1 cellular context compared by ENCODE assay signal in the genomic region with DNA sequence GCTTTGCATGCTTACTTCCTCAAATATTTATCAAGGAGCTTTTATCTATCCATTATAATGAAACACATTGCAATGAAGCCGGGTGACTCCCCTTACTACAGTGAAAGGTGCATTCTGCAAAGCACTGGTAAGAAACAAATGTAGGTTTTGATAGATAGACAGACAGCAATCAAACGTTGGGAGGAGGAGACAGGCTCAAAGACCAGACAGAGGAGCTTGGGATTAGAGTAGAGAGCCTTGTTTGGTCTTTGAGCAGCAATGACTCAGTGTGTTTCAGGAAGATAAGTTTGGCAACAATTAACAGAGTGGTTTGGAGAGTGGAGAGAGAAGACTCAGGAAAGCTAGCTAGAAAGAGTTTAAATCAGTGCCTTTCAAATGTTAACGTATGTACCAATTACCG.
TF ChIP-seq lines count a peak whose summit lies in the region.

No MANE protein-coding gene starts in this region.

TF ChIP-seq in K562, 482 proteins besides CTCF, POLR2A, EP300 and RAD21 (continued from another document and continues in another):
- TF ChIP-seq, protein P1, sequence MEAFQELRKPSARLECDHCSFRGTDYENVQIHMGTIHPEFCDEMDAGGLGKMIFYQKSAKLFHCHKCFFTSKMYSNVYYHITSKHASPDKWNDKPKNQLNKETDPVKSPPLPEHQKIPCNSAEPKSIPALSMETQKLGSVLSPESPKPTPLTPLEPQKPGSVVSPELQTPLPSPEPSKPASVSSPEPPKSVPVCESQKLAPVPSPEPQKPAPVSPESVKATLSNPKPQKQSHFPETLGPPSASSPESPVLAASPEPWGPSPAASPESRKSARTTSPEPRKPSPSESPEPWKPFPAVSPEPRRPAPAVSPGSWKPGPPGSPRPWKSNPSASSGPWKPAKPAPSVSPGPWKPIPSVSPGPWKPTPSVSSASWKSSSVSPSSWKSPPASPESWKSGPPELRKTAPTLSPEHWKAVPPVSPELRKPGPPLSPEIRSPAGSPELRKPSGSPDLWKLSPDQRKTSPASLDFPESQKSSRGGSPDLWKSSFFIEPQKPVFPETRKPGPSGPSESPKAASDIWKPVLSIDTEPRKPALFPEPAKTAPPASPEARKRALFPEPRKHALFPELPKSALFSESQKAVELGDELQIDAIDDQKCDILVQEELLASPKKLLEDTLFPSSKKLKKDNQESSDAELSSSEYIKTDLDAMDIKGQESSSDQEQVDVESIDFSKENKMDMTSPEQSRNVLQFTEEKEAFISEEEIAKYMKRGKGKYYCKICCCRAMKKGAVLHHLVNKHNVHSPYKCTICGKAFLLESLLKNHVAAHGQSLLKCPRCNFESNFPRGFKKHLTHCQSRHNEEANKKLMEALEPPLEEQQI (IDR thresholded peaks at IDR 0.05): no peak
- TF ChIP-seq GABPA (tag; conservative IDR thresholded peaks at IDR 0.05; ENCODE audit: low read depth) (no peak), DPF2 (IDR thresholded peaks at IDR 0.05) (no peak), HDAC8 (tag; IDR thresholded peaks at IDR 0.05) (no peak), ARID2 (IDR thresholded peaks at IDR 0.05) (no peak), ZNF76 (CRISPR knock-in tag; IDR thresholded peaks at IDR 0.05; ENCODE audit: borderline replicate concordance) (no peak), ZNF77 (CRISPR knock-in tag; IDR thresholded peaks at IDR 0.05) (no peak), CSDE1 (IDR thresholded peaks at IDR 0.05) (no peak), TCF7L2 (IDR thresholded peaks at IDR 0.05; ENCODE audit: low read depth, low read length) (no peak), MXI1 (IDR thresholded peaks at IDR 0.05; ENCODE audit: low read depth, low read length) (no peak), HMG20B (CRISPR knock-in tag; IDR thresholded peaks at IDR 0.05) (no peak), RBM14 (IDR thresholded peaks at IDR 0.05; ENCODE audit: borderline replicate concordance, insufficient read depth, low read depth, low read length) (no peak), NCOA1 (IDR thresholded peaks at IDR 0.05; ENCODE audit: low read depth) (no peak), PHTF2 (CRISPR knock-in tag; IDR thresholded peaks at IDR 0.05) (no peak), SRSF1 (IDR thresholded peaks at IDR 0.05; ENCODE audit: low read depth, low read length) (no peak), TCFL5 (CRISPR knock-in tag; conservative IDR thresholded peaks at IDR 0.05) (no peak), ELF2 (CRISPR knock-in tag; IDR thresholded peaks at IDR 0.05) (no peak), POLR3G (IDR thresholded peaks at IDR 0.05; ENCODE audit: extremely low read depth, insufficient read length, insufficient replicate concordance) (no peak), TAF1 (IDR thresholded peaks at IDR 0.05; ENCODE audit: control insufficient read depth, extremely low read depth, insufficient read depth, low read length, severe bottlenecking) (no peak), SMARCA5 (IDR thresholded peaks at IDR 0.05) (no peak), SMARCA4 (IDR thresholded peaks at IDR 0.05) (peak; percentile 25; the same call in 1 of the 2 replicates), NR3C1 (CRISPR knock-in tag; IDR thresholded peaks at IDR 0.05) (no peak), KDM1A (IDR thresholded peaks at IDR 0.05) (peak; percentile 74 to 77), NFIC (IDR thresholded peaks at IDR 0.05) (peak; percentile 35; the same call in 1 of the 2 replicates), TEAD2 (tag; IDR thresholded peaks at IDR 0.05) (no peak), NCOR1 (IDR thresholded peaks at IDR 0.05) (peak; percentile 79), MEF2D (tag; conservative IDR thresholded peaks at IDR 0.05; ENCODE audit: low read depth) (no peak), BACH1 (tag; IDR thresholded peaks at IDR 0.05) (no peak), DMBX1 (CRISPR knock-in tag; IDR thresholded peaks at IDR 0.05; ENCODE audit: borderline replicate concordance) (no peak), NRF1 (conservative IDR thresholded peaks at IDR 0.05 in 1 of 2, IDR thresholded peaks at IDR 0.05 in 1 of 2) (no peak), ZNF175 (CRISPR knock-in tag; IDR thresholded peaks at IDR 0.05; ENCODE audit: low read depth) (no peak), ZNF217 (CRISPR knock-in tag; IDR thresholded peaks at IDR 0.05) (no peak), SNRNP70 (optimal IDR thresholded peaks at IDR 0.05; ENCODE audit: low read depth, low read length) (no peak)
- TF ChIP-seq, protein P2, sequence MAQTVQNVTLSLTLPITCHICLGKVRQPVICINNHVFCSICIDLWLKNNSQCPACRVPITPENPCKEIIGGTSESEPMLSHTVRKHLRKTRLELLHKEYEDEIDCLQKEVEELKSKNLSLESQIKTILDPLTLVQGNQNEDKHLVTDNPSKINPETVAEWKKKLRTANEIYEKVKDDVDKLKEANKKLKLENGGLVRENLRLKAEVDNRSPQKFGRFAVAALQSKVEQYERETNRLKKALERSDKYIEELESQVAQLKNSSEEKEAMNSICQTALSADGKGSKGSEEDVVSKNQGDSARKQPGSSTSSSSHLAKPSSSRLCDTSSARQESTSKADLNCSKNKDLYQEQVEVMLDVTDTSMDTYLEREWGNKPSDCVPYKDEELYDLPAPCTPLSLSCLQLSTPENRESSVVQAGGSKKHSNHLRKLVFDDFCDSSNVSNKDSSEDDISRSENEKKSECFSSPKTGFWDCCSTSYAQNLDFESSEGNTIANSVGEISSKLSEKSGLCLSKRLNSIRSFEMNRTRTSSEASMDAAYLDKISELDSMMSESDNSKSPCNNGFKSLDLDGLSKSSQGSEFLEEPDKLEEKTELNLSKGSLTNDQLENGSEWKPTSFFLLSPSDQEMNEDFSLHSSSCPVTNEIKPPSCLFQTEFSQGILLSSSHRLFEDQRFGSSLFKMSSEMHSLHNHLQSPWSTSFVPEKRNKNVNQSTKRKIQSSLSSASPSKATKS (CRISPR knock-in tag; IDR thresholded peaks at IDR 0.05): no peak
- TF ChIP-seq, protein P3, sequence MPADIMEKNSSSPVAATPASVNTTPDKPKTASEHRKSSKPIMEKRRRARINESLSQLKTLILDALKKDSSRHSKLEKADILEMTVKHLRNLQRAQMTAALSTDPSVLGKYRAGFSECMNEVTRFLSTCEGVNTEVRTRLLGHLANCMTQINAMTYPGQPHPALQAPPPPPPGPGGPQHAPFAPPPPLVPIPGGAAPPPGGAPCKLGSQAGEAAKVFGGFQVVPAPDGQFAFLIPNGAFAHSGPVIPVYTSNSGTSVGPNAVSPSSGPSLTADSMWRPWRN (IDR thresholded peaks at IDR 0.05; ENCODE audit: low read depth): 0 out of 2 replicates have a peak, but pooled peaks have one; percentile 26
- TF ChIP-seq, protein P4, sequence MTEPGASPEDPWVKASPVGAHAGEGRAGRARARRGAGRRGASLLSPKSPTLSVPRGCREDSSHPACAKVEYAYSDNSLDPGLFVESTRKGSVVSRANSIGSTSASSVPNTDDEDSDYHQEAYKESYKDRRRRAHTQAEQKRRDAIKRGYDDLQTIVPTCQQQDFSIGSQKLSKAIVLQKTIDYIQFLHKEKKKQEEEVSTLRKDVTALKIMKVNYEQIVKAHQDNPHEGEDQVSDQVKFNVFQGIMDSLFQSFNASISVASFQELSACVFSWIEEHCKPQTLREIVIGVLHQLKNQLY (CRISPR knock-in tag; conservative IDR thresholded peaks at IDR 0.05): no peak
- TF ChIP-seq, protein P5, sequence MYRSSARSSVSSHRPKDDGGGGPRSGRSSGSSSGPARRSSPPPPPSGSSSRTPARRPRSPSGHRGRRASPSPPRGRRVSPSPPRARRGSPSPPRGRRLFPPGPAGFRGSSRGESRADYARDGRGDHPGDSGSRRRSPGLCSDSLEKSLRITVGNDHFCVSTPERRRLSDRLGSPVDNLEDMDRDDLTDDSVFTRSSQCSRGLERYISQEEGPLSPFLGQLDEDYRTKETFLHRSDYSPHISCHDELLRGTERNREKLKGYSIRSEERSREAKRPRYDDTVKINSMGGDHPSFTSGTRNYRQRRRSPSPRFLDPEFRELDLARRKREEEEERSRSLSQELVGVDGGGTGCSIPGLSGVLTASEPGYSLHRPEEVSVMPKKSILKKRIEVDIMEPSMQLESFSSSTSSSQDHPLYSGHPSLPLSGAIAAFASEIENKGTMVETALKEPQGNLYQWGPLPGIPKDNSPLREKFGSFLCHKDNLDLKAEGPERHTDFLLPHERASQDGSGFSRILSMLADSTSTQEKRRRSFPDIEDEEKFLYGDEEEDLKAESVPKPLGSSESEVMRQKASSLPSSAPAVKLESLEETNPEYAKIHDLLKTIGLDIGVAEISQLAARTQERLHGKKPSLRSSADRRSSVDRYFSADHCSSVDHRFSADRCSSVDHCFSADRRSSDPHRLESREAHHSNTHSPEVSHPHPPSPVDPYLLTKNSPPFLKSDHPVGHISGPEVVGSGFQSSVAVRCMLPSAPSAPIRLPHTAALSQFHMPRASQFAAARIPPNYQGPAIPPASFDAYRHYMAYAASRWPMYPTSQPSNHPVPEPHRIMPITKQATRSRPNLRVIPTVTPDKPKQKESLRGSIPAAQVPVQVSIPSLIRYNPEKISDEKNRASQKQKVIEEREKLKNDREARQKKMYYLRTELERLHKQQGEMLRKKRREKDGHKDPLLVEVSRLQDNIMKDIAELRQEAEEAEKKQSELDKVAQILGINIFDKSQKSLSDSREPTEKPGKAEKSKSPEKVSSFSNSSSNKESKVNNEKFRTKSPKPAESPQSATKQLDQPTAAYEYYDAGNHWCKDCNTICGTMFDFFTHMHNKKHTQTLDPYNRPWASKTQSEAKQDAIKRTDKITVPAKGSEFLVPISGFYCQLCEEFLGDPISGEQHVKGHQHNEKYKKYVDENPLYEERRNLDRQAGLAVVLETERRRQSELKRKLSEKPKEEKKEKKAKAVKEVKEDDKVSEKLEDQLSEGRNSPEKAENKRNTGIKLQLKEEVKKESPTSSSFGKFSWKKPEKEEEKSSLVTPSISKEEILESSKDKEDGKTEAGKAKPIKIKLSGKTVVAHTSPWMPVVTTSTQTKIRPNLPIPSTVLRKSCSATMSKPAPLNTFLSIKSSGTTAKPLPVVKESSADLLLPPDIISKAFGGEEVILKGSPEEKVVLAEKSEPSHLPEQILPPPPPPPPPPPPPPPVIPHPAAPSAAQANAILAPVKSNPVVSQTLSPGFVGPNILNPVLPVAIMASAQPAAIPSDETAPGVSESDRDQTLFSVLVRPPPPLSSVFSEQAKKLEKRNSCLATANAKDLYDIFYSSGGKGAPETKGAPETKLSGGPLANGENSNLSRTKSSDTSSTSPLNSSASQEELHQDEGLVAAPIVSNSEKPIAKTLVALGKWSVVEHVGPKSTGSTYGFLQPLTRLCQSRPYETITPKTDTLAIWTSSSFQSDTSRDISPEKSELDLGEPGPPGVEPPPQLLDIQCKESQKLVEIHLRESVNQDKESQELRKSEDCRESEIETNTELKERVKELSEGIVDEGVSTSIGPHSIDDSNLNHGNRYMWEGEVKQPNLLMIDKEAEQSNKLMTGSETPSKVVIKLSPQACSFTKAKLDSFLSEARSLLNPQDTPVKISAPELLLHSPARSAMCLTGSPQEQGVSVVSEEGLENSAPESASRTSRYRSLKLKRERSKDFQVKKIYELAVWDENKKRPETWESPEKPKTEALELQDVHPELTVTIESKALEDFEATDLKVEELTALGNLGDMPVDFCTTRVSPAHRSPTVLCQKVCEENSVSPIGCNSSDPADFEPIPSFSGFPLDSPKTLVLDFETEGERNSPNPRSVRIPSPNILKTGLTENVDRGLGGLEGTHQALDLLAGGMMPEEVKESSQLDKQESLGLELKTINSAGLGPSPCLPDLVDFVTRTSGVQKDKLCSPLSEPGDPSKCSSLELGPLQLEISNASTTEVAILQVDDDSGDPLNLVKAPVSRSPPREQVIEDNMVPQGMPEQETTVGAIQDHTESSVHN (IDR thresholded peaks at IDR 0.05; ENCODE audit: borderline replicate concordance in 1 of 2, low read depth in 1 of 2): no peak
- TF ChIP-seq, protein P6, sequence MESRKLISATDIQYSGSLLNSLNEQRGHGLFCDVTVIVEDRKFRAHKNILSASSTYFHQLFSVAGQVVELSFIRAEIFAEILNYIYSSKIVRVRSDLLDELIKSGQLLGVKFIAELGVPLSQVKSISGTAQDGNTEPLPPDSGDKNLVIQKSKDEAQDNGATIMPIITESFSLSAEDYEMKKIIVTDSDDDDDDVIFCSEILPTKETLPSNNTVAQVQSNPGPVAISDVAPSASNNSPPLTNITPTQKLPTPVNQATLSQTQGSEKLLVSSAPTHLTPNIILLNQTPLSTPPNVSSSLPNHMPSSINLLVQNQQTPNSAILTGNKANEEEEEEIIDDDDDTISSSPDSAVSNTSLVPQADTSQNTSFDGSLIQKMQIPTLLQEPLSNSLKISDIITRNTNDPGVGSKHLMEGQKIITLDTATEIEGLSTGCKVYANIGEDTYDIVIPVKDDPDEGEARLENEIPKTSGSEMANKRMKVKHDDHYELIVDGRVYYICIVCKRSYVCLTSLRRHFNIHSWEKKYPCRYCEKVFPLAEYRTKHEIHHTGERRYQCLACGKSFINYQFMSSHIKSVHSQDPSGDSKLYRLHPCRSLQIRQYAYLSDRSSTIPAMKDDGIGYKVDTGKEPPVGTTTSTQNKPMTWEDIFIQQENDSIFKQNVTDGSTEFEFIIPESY (CRISPR knock-in tag; IDR thresholded peaks at IDR 0.05): no peak
- TF ChIP-seq, protein P7, sequence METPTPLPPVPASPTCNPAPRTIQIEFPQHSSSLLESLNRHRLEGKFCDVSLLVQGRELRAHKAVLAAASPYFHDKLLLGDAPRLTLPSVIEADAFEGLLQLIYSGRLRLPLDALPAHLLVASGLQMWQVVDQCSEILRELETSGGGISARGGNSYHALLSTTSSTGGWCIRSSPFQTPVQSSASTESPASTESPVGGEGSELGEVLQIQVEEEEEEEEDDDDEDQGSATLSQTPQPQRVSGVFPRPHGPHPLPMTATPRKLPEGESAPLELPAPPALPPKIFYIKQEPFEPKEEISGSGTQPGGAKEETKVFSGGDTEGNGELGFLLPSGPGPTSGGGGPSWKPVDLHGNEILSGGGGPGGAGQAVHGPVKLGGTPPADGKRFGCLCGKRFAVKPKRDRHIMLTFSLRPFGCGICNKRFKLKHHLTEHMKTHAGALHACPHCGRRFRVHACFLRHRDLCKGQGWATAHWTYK (CRISPR knock-in tag; IDR thresholded peaks at IDR 0.05): no peak
- TF ChIP-seq, protein P8, sequence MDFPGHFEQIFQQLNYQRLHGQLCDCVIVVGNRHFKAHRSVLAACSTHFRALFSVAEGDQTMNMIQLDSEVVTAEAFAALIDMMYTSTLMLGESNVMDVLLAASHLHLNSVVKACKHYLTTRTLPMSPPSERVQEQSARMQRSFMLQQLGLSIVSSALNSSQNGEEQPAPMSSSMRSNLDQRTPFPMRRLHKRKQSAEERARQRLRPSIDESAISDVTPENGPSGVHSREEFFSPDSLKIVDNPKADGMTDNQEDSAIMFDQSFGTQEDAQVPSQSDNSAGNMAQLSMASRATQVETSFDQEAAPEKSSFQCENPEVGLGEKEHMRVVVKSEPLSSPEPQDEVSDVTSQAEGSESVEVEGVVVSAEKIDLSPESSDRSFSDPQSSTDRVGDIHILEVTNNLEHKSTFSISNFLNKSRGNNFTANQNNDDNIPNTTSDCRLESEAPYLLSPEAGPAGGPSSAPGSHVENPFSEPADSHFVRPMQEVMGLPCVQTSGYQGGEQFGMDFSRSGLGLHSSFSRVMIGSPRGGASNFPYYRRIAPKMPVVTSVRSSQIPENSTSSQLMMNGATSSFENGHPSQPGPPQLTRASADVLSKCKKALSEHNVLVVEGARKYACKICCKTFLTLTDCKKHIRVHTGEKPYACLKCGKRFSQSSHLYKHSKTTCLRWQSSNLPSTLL (IDR thresholded peaks at IDR 0.05): no peak
- TF ChIP-seq, protein P9, sequence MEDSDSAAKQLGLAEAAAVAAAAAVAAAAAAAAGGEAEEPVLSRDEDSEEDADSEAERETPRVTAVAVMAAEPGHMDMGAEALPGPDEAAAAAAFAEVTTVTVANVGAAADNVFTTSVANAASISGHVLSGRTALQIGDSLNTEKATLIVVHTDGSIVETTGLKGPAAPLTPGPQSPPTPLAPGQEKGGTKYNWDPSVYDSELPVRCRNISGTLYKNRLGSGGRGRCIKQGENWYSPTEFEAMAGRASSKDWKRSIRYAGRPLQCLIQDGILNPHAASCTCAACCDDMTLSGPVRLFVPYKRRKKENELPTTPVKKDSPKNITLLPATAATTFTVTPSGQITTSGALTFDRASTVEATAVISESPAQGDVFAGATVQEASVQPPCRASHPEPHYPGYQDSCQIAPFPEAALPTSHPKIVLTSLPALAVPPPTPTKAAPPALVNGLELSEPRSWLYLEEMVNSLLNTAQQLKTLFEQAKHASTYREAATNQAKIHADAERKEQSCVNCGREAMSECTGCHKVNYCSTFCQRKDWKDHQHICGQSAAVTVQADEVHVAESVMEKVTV (CRISPR knock-in tag; IDR thresholded peaks at IDR 0.05): no peak
